16 cellular contexts compared by ENCODE assay signal in genomic region chr3:86814918-86815655, GRCh38.
DNase-seq lines count a peak whose midpoint lies in the region; ATAC-seq and TF ChIP-seq lines count a peak whose summit lies in the region.
"Had no signal": no experiment of that assay in that cellular context is flagged by ENCODE, and none has a peak within 500 bp of the region (broad histone marks: within the 10 kb centered on the region; RNA-seq: fewer than 3 reads in every experiment).

No MANE protein-coding gene starts in this region.

- H3K4me1 Mint-ChIP-seq in activated naive CD8-positive, alpha-beta T cell treated with anti-CD3 and anti-CD28 coated beads for 36 hours = no peaks in the 10 kb centered on the region
- no peaks in the 10 kb centered on the region for H3K4me1 Mint-ChIP-seq in activated T-cell treated with anti-CD3 and anti-CD28 coated beads, Interleukin-2, amount 50 U/mL, for 4 hours (ENCODE audit: low read depth)
- H3K4me1 Mint-ChIP-seq: activated B cell treated with CpG ODN at 0.5 μM for 24 hours; activated naive CD4-positive, alpha-beta T cell treated with anti-CD3 and anti-CD28 coated beads, Interleukin-2, amount 50 U/mL, for 24 hours; memory B cell had no signal

- no peak overlapping the region for H3K4me3 ChIP-seq in RWPE2 (ENCODE audit: severe bottlenecking)
- peak overlapping the region; percentile 4 for H3K4me3 ChIP-seq in neuron (ENCODE audit: low read length)
- H3K4me3 ChIP-seq: GM12878 had no signal

- no peak overlapping the region for H3K27ac ChIP-seq in RWPE2 (ENCODE audit: poor library complexity, severe bottlenecking)
- H3K27ac ChIP-seq: parathyroid adenoma had no signal

- H3K27me3 ChIP-seq in RWPE2 (ENCODE audit: insufficient read depth, poor library complexity, severe bottlenecking) = no peaks in the 10 kb centered on the region
- H3K27me3 ChIP-seq in neuron (ENCODE audit: insufficient read depth, low read length) = no peaks in the 10 kb centered on the region

- no peaks in the 10 kb centered on the region for H3K36me3 Mint-ChIP-seq in activated naive CD8-positive, alpha-beta T cell treated with anti-CD3 and anti-CD28 coated beads for 36 hours
- H3K36me3 Mint-ChIP-seq in activated T-cell treated with anti-CD3 and anti-CD28 coated beads, Interleukin-2, amount 50 U/mL, for 4 hours (ENCODE audit: insufficient read depth) = no peaks in the 10 kb centered on the region
- H3K36me3 Mint-ChIP-seq: activated naive CD4-positive, alpha-beta T cell treated with anti-CD3 and anti-CD28 coated beads, Interleukin-2, amount 50 U/mL, for 24 hours; memory B cell had no signal

- no peaks in the 10 kb centered on the region for H3K27me3 Mint-ChIP-seq in activated naive CD8-positive, alpha-beta T cell treated with anti-CD3 and anti-CD28 coated beads for 36 hours
- no peaks in the 10 kb centered on the region for H3K27me3 Mint-ChIP-seq in activated T-cell treated with anti-CD3 and anti-CD28 coated beads, Interleukin-2, amount 50 U/mL, for 4 hours (ENCODE audit: low read depth)
- H3K27me3 Mint-ChIP-seq: activated B cell treated with CpG ODN at 0.5 μM for 24 hours; activated naive CD4-positive, alpha-beta T cell treated with anti-CD3 and anti-CD28 coated beads, Interleukin-2, amount 50 U/mL, for 24 hours; memory B cell had no signal

- ATAC-seq in RWPE2 (ENCODE audit: low read depth) = peak; percentile 64
- no peak for ATAC-seq in activated T-cell treated with anti-CD3 and anti-CD28 coated beads, Interleukin-2, amount 50 U/mL, for 4 hours
- ATAC-seq: esophagus mucosa, GM12878 had no signal

- intact Hi-C loops in cardiac septum (cut with DNase I) = no loop called here

- no peaks in the 10 kb centered on the region for H3K4me1 ChIP-seq in RWPE2 (ENCODE audit: insufficient read depth, poor library complexity, severe bottlenecking)
- peaks cover 38% of the 10 kb centered on the region for H3K4me1 ChIP-seq in neuron (ENCODE audit: insufficient read depth, low read length)
- H3K4me1 ChIP-seq: parathyroid adenoma had no signal

- no peak overlapping the region for H3K4me3 Mint-ChIP-seq in activated naive CD8-positive, alpha-beta T cell treated with anti-CD3 and anti-CD28 coated beads for 36 hours
- no peak overlapping the region for H3K4me3 Mint-ChIP-seq in activated T-cell treated with anti-CD3 and anti-CD28 coated beads, Interleukin-2, amount 50 U/mL, for 4 hours
- H3K4me3 Mint-ChIP-seq: activated B cell treated with CpG ODN at 0.5 μM for 24 hours; activated naive CD4-positive, alpha-beta T cell treated with anti-CD3 and anti-CD28 coated beads, Interleukin-2, amount 50 U/mL, for 24 hours; memory B cell had no signal

- H3K36me3 ChIP-seq in RWPE2 (ENCODE audit: low read depth) (no peaks in the 10 kb centered on the region), neuron (ENCODE audit: insufficient read depth, low read length) (no peaks in the 10 kb centered on the region)

- in situ Hi-C loops in GM13977 (cut with MboI; ENCODE audit: low pct_unique_long_range_greater_than_20kb, low sequenced_read_pairs, unreplicated experiment) = no loop called here

- DNase-seq in GM03348 (ENCODE audit: low spot score) = peak; percentile 40
- no peak for DNase-seq in RWPE2 (ENCODE audit: low spot score)
- DNase-seq in fibroblast of peridontal ligament (ENCODE audit: extremely low read depth) = peak; percentile 50
- DNase-seq in GM13977 (ENCODE audit: low spot score) = no peak
- DNase-seq in cardiac septum (ENCODE audit: low spot score) = no peak
- DNase-seq in activated naive CD8-positive, alpha-beta T cell treated with anti-CD3 and anti-CD28 coated beads for 36 hours = no peak
- DNase-seq in activated T-cell treated with anti-CD3 and anti-CD28 coated beads, Interleukin-2, amount 50 U/mL, for 4 hours = no peak
- DNase-seq: activated B cell treated with CpG ODN at 0.5 μM for 24 hours, NCI-H2107, SW 1271 had no signal

- H2AFZ ChIP-seq in neuron (ENCODE audit: low read depth, low read length) = peak overlapping the region; percentile 10
- H2AFZ ChIP-seq: parathyroid adenoma had no signal

- H3K9me3 ChIP-seq in RWPE2 (ENCODE audit: severe bottlenecking) (no peaks in the 10 kb centered on the region), neuron (ENCODE audit: low read length) (no peaks in the 10 kb centered on the region)

- no peak overlapping the region for H3K27ac Mint-ChIP-seq in activated naive CD8-positive, alpha-beta T cell treated with anti-CD3 and anti-CD28 coated beads for 36 hours
- H3K27ac Mint-ChIP-seq: activated B cell treated with CpG ODN at 0.5 μM for 24 hours; activated naive CD4-positive, alpha-beta T cell treated with anti-CD3 and anti-CD28 coated beads, Interleukin-2, amount 50 U/mL, for 24 hours; memory B cell had no signal

- H3K9me3 Mint-ChIP-seq in activated naive CD8-positive, alpha-beta T cell treated with anti-CD3 and anti-CD28 coated beads for 36 hours = peaks cover 2% of the 10 kb centered on the region
- H3K9me3 Mint-ChIP-seq in activated T-cell treated with anti-CD3 and anti-CD28 coated beads, Interleukin-2, amount 50 U/mL, for 4 hours = peaks cover 8% of the 10 kb centered on the region
- H3K9me3 Mint-ChIP-seq: activated naive CD4-positive, alpha-beta T cell treated with anti-CD3 and anti-CD28 coated beads, Interleukin-2, amount 50 U/mL, for 24 hours; memory B cell had no signal

- no peak for TF ChIP-seq CTCF in RWPE2 (IDR thresholded peaks at IDR 0.05; ENCODE audit: poor library complexity, severe bottlenecking)
- no peak for TF ChIP-seq CTCF in GM13977 (IDR thresholded peaks at IDR 0.05; ENCODE audit: extremely low read depth, insufficient read depth, missing control alignments)

Comparison
In these comparisons a context has a peak if more than half of its experiments do, and no peak if none do; other contexts are left out.
1. DNase-seq: peak in GM03348 (single experiment) and fibroblast of peridontal ligament (single experiment); none in RWPE2 (single experiment), GM13977 (single experiment), cardiac septum (single experiment), activated naive CD8-positive, alpha-beta T cell treated with anti-CD3 and anti-CD28 coated beads for 36 hours (single experiment) and activated T-cell treated with anti-CD3 and anti-CD28 coated beads, Interleukin-2, amount 50 U/mL, for 4 hours (single experiment).